Comparison of ENCODE assay signal across 8 cellular contexts in the genomic region with DNA sequence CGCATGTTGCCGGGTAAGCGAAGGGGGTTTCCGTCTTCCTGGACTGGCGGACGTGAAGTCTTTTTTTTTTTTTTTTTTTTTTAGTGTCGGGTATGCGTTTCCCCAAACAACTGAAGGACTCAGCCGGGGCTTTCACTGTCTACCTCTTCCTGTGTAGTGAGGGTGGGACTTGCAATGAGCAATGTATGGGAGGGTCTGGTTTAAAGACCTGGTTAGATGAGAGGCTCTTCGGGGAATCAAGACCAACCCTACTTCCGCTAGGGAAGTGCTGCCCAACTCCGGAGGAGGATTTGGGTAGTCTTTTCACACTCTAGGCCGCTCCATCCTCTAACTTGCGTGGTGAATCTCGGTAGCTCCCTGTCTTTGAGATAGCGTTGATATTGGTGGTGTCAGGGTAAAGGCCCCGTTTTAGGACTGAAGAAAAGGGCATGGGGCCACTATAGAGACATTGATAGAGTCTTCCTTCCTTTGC. TPM values are rescaled to one million over a fixed set of nuclear protein-coding genes. Genes with fewer than 3 reads are reported as not detected.
DNase-seq lines count a peak whose midpoint lies in the region; ATAC-seq and TF ChIP-seq lines count a peak whose summit lies in the region.

No MANE protein-coding gene starts in this region.

- peak; percentile 63 for DNase-seq in A673 (ENCODE audit: low spot score)
- DNase-seq in NCI-H2227 treated with DMSO at 0.1 percent for 48 hours (lab: John Stamatoyannopoulos, UW) = peak; percentile 52
- peak; percentile 71 for DNase-seq in activated CD4-positive, alpha-beta T cell treated with anti-CD3 and anti-CD28 coated beads, Interleukin-2, amount 50 U/mL, for 1 hour
- DNase-seq in effector CD8-positive, alpha-beta T cell (lab: John Stamatoyannopoulos, UW) = peak; percentile 80
- peak; percentile 75 for DNase-seq in stimulated activated CD8-positive, alpha-beta memory T cell treated with anti-CD3 and anti-CD28 coated beads, Interleukin-4, amount 100 ng/mL, for 48 hours

- TSS peak; percentile 54 for BruUV-seq in A673 (replicated peaks; lab: Mats Ljungman, UMichigan)

- CTCF ChIA-PET in A673 (lab: Charles Lee) = interaction anchor here (0.6 to 1.2 kb wide), 3 partner anchors 23 to 230 kb away, joined by 3 to 8 read pairs (median 5); no protein-coding TSS in a partner anchor

- peak overlapping the region; percentile 98 for H3K27ac ChIP-seq in A673 (ENCODE audit: low read depth, low read length, poor library complexity, severe bottlenecking)
- H3K27ac ChIP-seq in mesodermal cell (ENCODE audit: low read depth, low read length, severe bottlenecking) = peak overlapping the region; percentile 99

- WGBS in mesodermal cell (ENCODE audit: insufficient coverage in 2 of 2), 2 experiments = 0% methylated on average over 2 to 9 of the region's 17 CpGs

- no peaks in the 10 kb centered on the region for H3K27me3 ChIP-seq in A673 (replicated peaks; ENCODE audit: insufficient read depth, low read depth, low read length, poor library complexity)

- H3K4me3 ChIP-seq in A673 (ENCODE audit: low read depth, low read length, poor library complexity, severe bottlenecking) = peak overlapping the region; percentile 94
- peak overlapping the region; percentile 97 for H3K4me3 ChIP-seq in mesodermal cell (ENCODE audit: extremely low read depth, insufficient read depth, low read length, poor library complexity, severe bottlenecking)

- POLR2A ChIA-PET in A673 (lab: Charles Lee; ENCODE audit: low non-redundant PET) = no interaction called here

- H3K9me3 ChIP-seq in A673 (ENCODE audit: low read depth, low read length, poor library complexity, severe bottlenecking) (no peaks in the 10 kb centered on the region), mesodermal cell (ENCODE audit: control insufficient read depth, low read length) (no peaks in the 10 kb centered on the region)

- intact Hi-C loops in A673 (cut with micrococcal nuclease; ENCODE audit: unreplicated experiment) = no loop called here

- TF ChIP-seq CTCF in A673 (conservative IDR thresholded peaks at IDR 0.05; ENCODE audit: low read depth, low read length) = no peak

- H3K4me1 ChIP-seq in A673 (ENCODE audit: insufficient read depth, low read length, poor library complexity, severe bottlenecking) (peaks cover 10% of the 10 kb centered on the region), mesodermal cell (ENCODE audit: control insufficient read depth, insufficient read depth, low read length, poor library complexity, severe bottlenecking) (no peaks in the 10 kb centered on the region)

- ATAC-seq in GM18498 (IDR thresholded peaks at IDR 0.05; ENCODE audit: unreplicated experiment) = peak; percentile 38
- ATAC-seq in HG02973 (IDR thresholded peaks at IDR 0.05; ENCODE audit: unreplicated experiment) = peak; percentile 28

- H3K36me3 ChIP-seq in A673 (ENCODE audit: insufficient read depth, low read length, poor library complexity, severe bottlenecking) (peaks cover 20% of the 10 kb centered on the region), mesodermal cell (ENCODE audit: control insufficient read depth, insufficient read depth, low read length) (peaks cover 20% of the 10 kb centered on the region)

RNA-seq across cellular contexts. Expression of a gene that starts 0.8 kb away (rescaled TPM):
- 219 and 222 TPM in 2 replicates for total RNA-seq in A673 (2021)
- 116 TPM for polyA plus RNA-seq in mesodermal cell (2013, experiment 1 of 2)
- polyA plus RNA-seq in mesodermal cell (2013, experiment 2 of 2) = 96.5 TPM

Comparison
In these comparisons a context has a peak if more than half of its experiments do, and no peak if none do; other contexts are left out.
1. Peak in every context shown above with its lines: DNase-seq, ATAC-seq, H3K4me3 ChIP-seq and H3K27ac ChIP-seq.